ENCODE assay signal across 22 cellular contexts in genomic region chr20:38120625-38120988, GRCh38. TPM values are rescaled to one million over a fixed set of nuclear protein-coding genes. Genes with fewer than 3 reads are reported as not detected.
DNase-seq lines count a peak whose midpoint lies in the region; ATAC-seq, FAIRE-seq and TF ChIP-seq lines count a peak whose summit lies in the region.
"Had no signal": no experiment of that assay in that cellular context is flagged by ENCODE, and none has a peak within 500 bp of the region (broad histone marks: within the 10 kb centered on the region; RNA-seq: fewer than 3 reads in every experiment).

No MANE protein-coding gene starts in this region.

- H3F3A ChIP-seq in SK-N-SH (replicated peaks; ENCODE audit: insufficient read depth): peaks cover 45% of the 10 kb centered on the region

- CTCF ChIA-PET in SK-N-SH (lab: Yijun Ruan, JAX): interaction anchor here (2.0 kb wide), 1 partner anchor 47 kb away, joined by 6 read pairs; no protein-coding TSS in a partner anchor

- peak; percentile 26 for FAIRE-seq in HTR-8/SVneo (lab: Jason Lieb, UNC)
- FAIRE-seq: D721Med, GM18507 had no signal

- no peaks in the 10 kb centered on the region for H4K20me1 ChIP-seq in SK-N-SH (ENCODE audit: insufficient read depth)

- H3K27me3 ChIP-seq in SK-N-SH (ENCODE audit: insufficient read depth): no peaks in the 10 kb centered on the region
- no peaks in the 10 kb centered on the region for H3K27me3 ChIP-seq in thoracic aorta (replicated peaks; ENCODE audit: insufficient read depth)
- no peaks in the 10 kb centered on the region for H3K27me3 ChIP-seq in colonic mucosa

- no peak overlapping the region for H2AFZ ChIP-seq in SK-N-SH (ENCODE audit: low read depth)

- DNase-seq in SK-N-SH (no peak), HTR-8/SVneo (ENCODE audit: insufficient read length, low spot score) (no peak), islet precursor cell (peak; percentile 12), thoracic aorta (ENCODE audit: low spot score) (no peak), colonic mucosa (no peak)
- DNase-seq: GOT3; MM.1S; NCI-H2029; NCI-H446; NCI-H524 treated with DMSO at 0.1 percent for 48 hours; NCI-H774; NK-92 treated with Interleukin-12 subunit alpha and Interleukin-12 subunit beta, amount 100 ng/mL, for 24 hours; PC-3; Right ventricle myocardium superior had no signal

- H3K9ac ChIP-seq in SK-N-SH (no peak overlapping the region), colonic mucosa (ENCODE audit: low read depth in 2 of 2, low read length in 2 of 2) (no peak overlapping the region)
- H3K9ac ChIP-seq: KMS-11 had no signal

- H3K9me2 ChIP-seq in SK-N-SH: no peaks in the 10 kb centered on the region

- no peak for TF ChIP-seq EP300 in SK-N-SH (IDR thresholded peaks at IDR 0.05; ENCODE audit: borderline replicate concordance in 1 of 2, low read depth in 1 of 2, low read length in 1 of 2)

- no peaks in the 10 kb centered on the region for H3K36me3 ChIP-seq in SK-N-SH (replicated peaks in 1 of 2; ENCODE audit: control insufficient read depth in 1 of 2, insufficient read depth in 2 of 2, low read length in 1 of 2)
- no peaks in the 10 kb centered on the region for H3K36me3 ChIP-seq in thoracic aorta
- H3K36me3 ChIP-seq in colonic mucosa: no peaks in the 10 kb centered on the region

- POLR2A ChIA-PET in SK-N-SH (lab: Yijun Ruan, JAX): no interaction called here

- no peak overlapping the region for H3K4me3 ChIP-seq in SK-N-SH (ENCODE audit: low read depth in 2 of 2, low read length in 1 of 2)
- no peak overlapping the region for H3K4me3 ChIP-seq in thoracic aorta
- H3K4me3 ChIP-seq in colonic mucosa: no peak overlapping the region

- no peak overlapping the region for H3K4me2 ChIP-seq in SK-N-SH
- H3K4me2 ChIP-seq: KMS-11 had no signal

- no peak for TF ChIP-seq RAD21 in SK-N-SH (IDR thresholded peaks at IDR 0.05; ENCODE audit: low read length)

- TF ChIP-seq CTCF in SK-N-SH (IDR thresholded peaks at IDR 0.05) (no peak), thoracic aorta (IDR thresholded peaks at IDR 0.05) (no peak), colonic mucosa (IDR thresholded peaks at IDR 0.05) (no peak)

- H3K9me3 ChIP-seq in SK-N-SH: no peaks in the 10 kb centered on the region
- H3K9me3 ChIP-seq in thoracic aorta: no peaks in the 10 kb centered on the region
- no peaks in the 10 kb centered on the region for H3K9me3 ChIP-seq in colonic mucosa

- no peaks in the 10 kb centered on the region for H3K79me2 ChIP-seq in SK-N-SH (ENCODE audit: insufficient read depth)

- no peak for ATAC-seq in SK-N-SH treated with all-trans-retinoic acid at 6 μM for 48 hours
- no peak for ATAC-seq in thoracic aorta (ENCODE audit: insufficient number of reproducible peaks, low FRiP score, low read depth)
- no peak for ATAC-seq in GM19324 (IDR thresholded peaks at IDR 0.05; ENCODE audit: low FRiP score, unreplicated experiment)
- ATAC-seq in GM18519 (IDR thresholded peaks at IDR 0.05; ENCODE audit: low FRiP score, unreplicated experiment): no peak
- ATAC-seq: HCT116, PC-3 had no signal

- H3K4me1 ChIP-seq in SK-N-SH (ENCODE audit: control insufficient read depth in 1 of 2, insufficient read depth in 2 of 2, low read depth in 1 of 2, low read length in 1 of 2): peaks cover 8 to 11% of the 10 kb centered on the region in 2 experiments; a peak in 3 of 4 replicates
- peaks cover 13 to 33% of the 10 kb centered on the region in 2 donors for H3K4me1 ChIP-seq in thoracic aorta (ENCODE audit: control insufficient read depth in 1 of 2, low read depth in 2 of 2)
- no peaks in the 10 kb centered on the region for H3K4me1 ChIP-seq in colonic mucosa

- 96% methylated on average over 4 of the region's 4 CpGs for WGBS in SK-N-SH (ENCODE audit: low lambda C conversion rate)

- intact Hi-C loops in colonic mucosa (cut with DNase I): no loop called here

- no peak overlapping the region for H3K27ac ChIP-seq in SK-N-SH (ENCODE audit: low read depth in 2 of 2, low read length in 1 of 2)
- peak overlapping the region; percentile 30 to 37 for H3K27ac ChIP-seq in thoracic aorta
- no peak overlapping the region for H3K27ac ChIP-seq in colonic mucosa
- H3K27ac ChIP-seq: 22Rv1, KMS-11 had no signal

TF ChIP-seq in SK-N-SH treated with all-trans-retinoic acid at 6 μM for 48 hours, 23 proteins besides CTCF, POLR2A, EP300 and RAD21:
- TF ChIP-seq ZFP3 (CRISPR knock-in tag; IDR thresholded peaks at IDR 0.05) (no peak), ZNF70 (CRISPR knock-in tag; IDR thresholded peaks at IDR 0.05) (peak; percentile 79; the same call in 1 of the 2 replicates), CSDC2 (CRISPR knock-in tag; IDR thresholded peaks at IDR 0.05) (no peak), ARNTL (CRISPR knock-in tag; IDR thresholded peaks at IDR 0.05; ENCODE audit: borderline replicate concordance, low read depth) (no peak)

TF ChIP-seq in SK-N-SH, 30 proteins besides CTCF, POLR2A, EP300 and RAD21:
- TF ChIP-seq TCF12 (IDR thresholded peaks at IDR 0.05): no peak
- no peak for TF ChIP-seq REST (IDR thresholded peaks at IDR 0.05; ENCODE audit: low read depth, low read length)
- no peak for TF ChIP-seq CHD2 (IDR thresholded peaks at IDR 0.05; ENCODE audit: low read length, partially characterized antibody)
- no peak for TF ChIP-seq PBX3 (IDR thresholded peaks at IDR 0.05)
- TF ChIP-seq ELF1 (IDR thresholded peaks at IDR 0.05): no peak
- TF ChIP-seq JUND (IDR thresholded peaks at IDR 0.05): no peak
- TF ChIP-seq NFIC (IDR thresholded peaks at IDR 0.05; ENCODE audit: borderline replicate concordance): no peak
- TF ChIP-seq USF2 (IDR thresholded peaks at IDR 0.05; ENCODE audit: borderline replicate concordance, low read depth, low read length): no peak
- TF ChIP-seq NRF1 (IDR thresholded peaks at IDR 0.05; ENCODE audit: low read depth, low read length): no peak
- TF ChIP-seq POLR2AphosphoS5 (IDR thresholded peaks at IDR 0.05; ENCODE audit: low read depth, low read length): no peak
- TF ChIP-seq RFX5 (IDR thresholded peaks at IDR 0.05; ENCODE audit: low read length): no peak
- TF ChIP-seq MEF2A (IDR thresholded peaks at IDR 0.05; ENCODE audit: borderline replicate concordance, low read depth): no peak
- TF ChIP-seq YY1 (IDR thresholded peaks at IDR 0.05; ENCODE audit: low read depth): no peak

RNA-seq across cellular contexts. Expression of gene TGM2, which starts 44.5 kb away (rescaled TPM):
- 548 and 676 TPM in 2 replicates for polyA plus RNA-seq in SK-N-SH (2012; rRNA removed)
- 278 and 460 TPM in 2 replicates for polyA plus RNA-seq in SK-N-SH (2012; cell fraction: cytosol; rRNA removed)
- 675 and 717 TPM in 2 replicates for polyA plus RNA-seq in SK-N-SH (2012; cell fraction: nucleus; rRNA removed)
- total RNA-seq in thoracic aorta (100 to 1,000 TPM; 371 to 755 TPM), colonic mucosa (10 to 100 TPM; 14.5 to 32.8 TPM)

Comparison
In these comparisons a context has a peak if more than half of its experiments do, and no peak if none do; other contexts are left out.
1. H3K27ac ChIP-seq: peak in thoracic aorta (2 of 2); none in SK-N-SH (0 of 2) and colonic mucosa (single experiment).
2. RNA of gene TGM2, which starts 44.5 kb away (total RNA-seq): 371 to 755 TPM in thoracic aorta; 14.5 to 32.8 TPM in colonic mucosa; every median in the first group is over 10 times any median in the second.